ENCODE assay signal across 12 cellular contexts in genomic region chr4:73520821-73521220, GRCh38. TPM values are rescaled to one million over a fixed set of nuclear protein-coding genes. Genes with fewer than 3 reads are reported as not detected.
DNase-seq lines count a peak whose midpoint lies in the region; ATAC-seq and TF ChIP-seq lines count a peak whose summit lies in the region.
"Had no signal": no experiment of that assay in that cellular context is flagged by ENCODE, and none has a peak within 500 bp of the region (broad histone marks: within the 10 kb centered on the region; RNA-seq: fewer than 3 reads in every experiment).

No MANE protein-coding gene starts in this region.

- TF ChIP-seq CTCF in GM20000 (IDR thresholded peaks at IDR 0.05; ENCODE audit: extremely low read depth, missing control alignments): no peak
- TF ChIP-seq CTCF in GM13977 (IDR thresholded peaks at IDR 0.05; ENCODE audit: extremely low read depth, insufficient read depth, missing control alignments): no peak

- no peaks in the 10 kb centered on the region for H3K9me3 ChIP-seq in Karpas-422 (ENCODE audit: low read length)

- peak overlapping the region; percentile 46 for H3K9ac ChIP-seq in Karpas-422 (ENCODE audit: low read length)

- no peak for ATAC-seq in GM19452 (IDR thresholded peaks at IDR 0.05; ENCODE audit: unreplicated experiment)
- ATAC-seq: T-cell had no signal

- peak overlapping the region; percentile 30; the same call in 1 of the 2 replicates for H3K4me3 ChIP-seq in Karpas-422 (ENCODE audit: low read length)

- in situ Hi-C loops in GM13977 (cut with MboI; ENCODE audit: low pct_unique_long_range_greater_than_20kb, low sequenced_read_pairs, unreplicated experiment): no loop called here

- H4K20me1 ChIP-seq in Karpas-422 (ENCODE audit: insufficient read depth, low read depth, low read length): no peaks in the 10 kb centered on the region

- no peaks in the 10 kb centered on the region for H3K79me2 ChIP-seq in Karpas-422 (ENCODE audit: low read length)

- H3K36me3 ChIP-seq in Karpas-422 (ENCODE audit: insufficient read depth, low read length): no peaks in the 10 kb centered on the region

- H3K27ac ChIP-seq in Karpas-422 (ENCODE audit: low read length): no peak overlapping the region

- no peaks in the 10 kb centered on the region for H3K9me2 ChIP-seq in Karpas-422 (replicated peaks; ENCODE audit: insufficient read depth, low read length)

- peaks cover 31% of the 10 kb centered on the region for H3K4me1 ChIP-seq in Karpas-422 (ENCODE audit: low read length)

- DNase-seq in ELR (ENCODE audit: low read depth) (peak; percentile 65), Karpas-422 (peak; percentile 74), astrocyte of the hippocampus (ENCODE audit: low read depth, low spot score) (peak; percentile 83), myocyte (ENCODE audit: low read depth) (peak; percentile 72), GM20000 (ENCODE audit: low spot score) (no peak), NCI-H510A treated with DMSO at 0.1 percent for 48 hours (lab: John Stamatoyannopoulos, UW) (no peak), GM13977 (ENCODE audit: low spot score) (no peak)
- DNase-seq: activated CD8-positive, alpha-beta memory T cell treated with anti-CD3 and anti-CD28 coated beads, Interleukin-2, amount 50 U/mL, for 4 hours; kidney; NCI-H1694; T-cell had no signal

- peak overlapping the region; percentile 77 for H2AFZ ChIP-seq in Karpas-422 (ENCODE audit: low read length)

- H3K4me2 ChIP-seq in Karpas-422 (ENCODE audit: low read depth, low read length, poor library complexity, severe bottlenecking): peak overlapping the region; percentile 64

- H3K27me3 ChIP-seq in Karpas-422 (ENCODE audit: low read length): no peaks in the 10 kb centered on the region

RNA-seq across cellular contexts. Expression of gene AFM, which starts 39.3 kb away (rescaled TPM):
- not detected in 2 replicates for total RNA-seq in Karpas-422 (2014; rRNA removed; shearing (Covaris generic); ENCODE audit: low replicate concordance)
- not detected in 2 replicates for total RNA-seq in myocyte
- not detected for polyA plus RNA-seq in myocyte (2012)
- total RNA-seq: kidney had no signal

Comparison
In these comparisons a context has a peak if more than half of its experiments do, and no peak if none do; other contexts are left out.
1. DNase-seq: peak in ELR (single experiment), Karpas-422 (single experiment), astrocyte of the hippocampus (single experiment) and myocyte (single experiment); none in GM20000 (single experiment), NCI-H510A treated with DMSO at 0.1 percent for 48 hours (single experiment) and GM13977 (single experiment).